2 cellular contexts compared by ENCODE assay signal in genomic region chr3:122005033-122005565, GRCh38.
TF ChIP-seq lines count a peak whose summit lies in the region.

No MANE protein-coding gene starts in this region.

TF ChIP-seq in WTC11, 78 proteins besides CTCF, POLR2A, EP300 and RAD21:
- TF ChIP-seq NR2C2 (CRISPR knock-in tag; IDR thresholded peaks at IDR 0.05) = no peak
- TF ChIP-seq CBFB (CRISPR knock-in tag; IDR thresholded peaks at IDR 0.05; ENCODE audit: low read depth) = no peak
- TF ChIP-seq FOXP1 (CRISPR knock-in tag; IDR thresholded peaks at IDR 0.05; ENCODE audit: borderline replicate concordance) = no peak
- TF ChIP-seq ATF3 (CRISPR knock-in tag; conservative IDR thresholded peaks at IDR 0.05) = no peak
- 0 out of 2 replicates have a peak, but pooled peaks have one; percentile 12 for TF ChIP-seq ZNF281 (CRISPR knock-in tag; IDR thresholded peaks at IDR 0.05)

TF ChIP-seq in HepG2, 621 proteins besides CTCF, POLR2A, EP300 and RAD21:
- TF ChIP-seq NR0B2 (CRISPR knock-in tag; IDR thresholded peaks at IDR 0.05) (no peak), ZNF607 (CRISPR knock-in tag; IDR thresholded peaks at IDR 0.05; ENCODE audit: borderline replicate concordance) (no peak), CBFB (CRISPR knock-in tag; IDR thresholded peaks at IDR 0.05) (no peak), ZSCAN9 (CRISPR knock-in tag; IDR thresholded peaks at IDR 0.05; ENCODE audit: borderline replicate concordance) (no peak), NFRKB (IDR thresholded peaks at IDR 0.05) (no peak), ZSCAN31 (CRISPR knock-in tag; IDR thresholded peaks at IDR 0.05; ENCODE audit: low read depth) (no peak)
- TF ChIP-seq, protein P1, sequence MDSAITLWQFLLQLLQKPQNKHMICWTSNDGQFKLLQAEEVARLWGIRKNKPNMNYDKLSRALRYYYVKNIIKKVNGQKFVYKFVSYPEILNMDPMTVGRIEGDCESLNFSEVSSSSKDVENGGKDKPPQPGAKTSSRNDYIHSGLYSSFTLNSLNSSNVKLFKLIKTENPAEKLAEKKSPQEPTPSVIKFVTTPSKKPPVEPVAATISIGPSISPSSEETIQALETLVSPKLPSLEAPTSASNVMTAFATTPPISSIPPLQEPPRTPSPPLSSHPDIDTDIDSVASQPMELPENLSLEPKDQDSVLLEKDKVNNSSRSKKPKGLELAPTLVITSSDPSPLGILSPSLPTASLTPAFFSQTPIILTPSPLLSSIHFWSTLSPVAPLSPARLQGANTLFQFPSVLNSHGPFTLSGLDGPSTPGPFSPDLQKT (CRISPR knock-in tag; IDR thresholded peaks at IDR 0.05; ENCODE audit: borderline replicate concordance) = no peak
